ENCODE assay signal across 8 cellular contexts in the genomic region with DNA sequence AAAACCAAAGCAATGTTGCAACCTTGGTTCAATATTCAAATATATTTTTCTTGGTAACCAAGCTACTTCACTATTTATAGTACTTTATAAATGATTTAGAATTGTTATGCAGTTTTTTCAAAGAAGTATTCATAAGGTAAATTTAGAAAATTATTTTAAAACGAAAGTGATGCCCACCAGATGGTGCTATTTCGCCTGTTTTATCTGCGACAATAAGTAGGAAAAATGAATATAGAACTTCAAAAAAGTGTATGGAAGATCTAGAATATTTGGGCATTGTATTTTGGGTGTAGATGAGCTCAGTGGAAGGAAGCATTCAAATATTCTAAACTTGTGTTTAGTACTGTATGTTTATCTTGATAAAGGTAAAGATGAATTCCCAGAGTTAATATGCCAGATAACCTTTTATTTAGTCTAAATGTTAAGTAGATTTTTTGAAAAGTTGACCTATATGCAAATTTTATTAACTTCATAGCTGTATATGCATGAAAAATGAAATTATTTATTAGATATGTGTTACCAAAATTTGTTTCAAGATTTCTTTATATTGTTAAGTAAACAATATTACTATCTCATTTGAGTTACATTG.
A peak's percentile ranks its signal among the peaks of the same experiment; 100 is the strongest.
DNase-seq lines count a peak whose midpoint lies in the region; ATAC-seq, FAIRE-seq and TF ChIP-seq lines count a peak whose summit lies in the region.

No MANE protein-coding gene starts in this region.

- intact Hi-C loops in activated CD8-positive, alpha-beta T cell treated with anti-CD3 and anti-CD28 coated beads for 36 hours (cut with micrococcal nuclease) = loop anchor here (5.0 kb wide), 1 partner anchor 858 kb away; no protein-coding TSS in a partner anchor

- CTCF ChIA-PET in activated CD8-positive, alpha-beta T cell treated with anti-CD3 and anti-CD28 coated beads for 36 hours (lab: Charles Lee) = interaction anchor here (0.6 to 2.5 kb wide), 35 partner anchors 10 to 1121 kb away, joined by 3 to 14 read pairs (median 4); no protein-coding TSS in a partner anchor

- POLR2A ChIA-PET in activated CD8-positive, alpha-beta T cell treated with anti-CD3 and anti-CD28 coated beads for 36 hours (lab: Charles Lee) = interaction anchor here (0.6 to 0.9 kb wide), 2 partner anchors 31 to 74 kb away, joined by 3 read pairs; no protein-coding TSS in a partner anchor

- H3K4me3 Mint-ChIP-seq in activated CD8-positive, alpha-beta T cell treated with anti-CD3 and anti-CD28 coated beads for 36 hours = no peak overlapping the region

- no peak for TF ChIP-seq POLR2A in GM12892 (IDR thresholded peaks at IDR 0.05; ENCODE audit: low read depth, low read length)

- peak; percentile 64 for TF ChIP-seq CTCF in activated CD8-positive, alpha-beta T cell treated with anti-CD3 and anti-CD28 coated beads for 36 hours (IDR thresholded peaks at IDR 0.05)

- no peaks in the 10 kb centered on the region for H3K27me3 Mint-ChIP-seq in activated CD8-positive, alpha-beta T cell treated with anti-CD3 and anti-CD28 coated beads for 36 hours

- H3K27ac Mint-ChIP-seq in activated CD8-positive, alpha-beta T cell treated with anti-CD3 and anti-CD28 coated beads for 36 hours = no peak overlapping the region

- DNase-seq in SIG-M5 treated with dmso at 0.1 percent for 504 hours (lab: John Stamatoyannopoulos, UW; ENCODE audit: unreplicated experiment) (peak; percentile 20), SIG-M5 (lab: John Stamatoyannopoulos, UW) (no peak), KG1 (lab: John Stamatoyannopoulos, UW) (peak; percentile 8), iris pigment epithelial cell (ENCODE audit: low read depth) (peak; percentile 60), GM12892 (ENCODE audit: insufficient read length) (no peak)
- peak; percentile 50 for DNase-seq in activated CD8-positive, alpha-beta T cell treated with anti-CD3 and anti-CD28 coated beads for 36 hours

- peaks cover 8% of the 10 kb centered on the region for H3K36me3 Mint-ChIP-seq in activated CD8-positive, alpha-beta T cell treated with anti-CD3 and anti-CD28 coated beads for 36 hours (ENCODE audit: low read depth)

- no peak for FAIRE-seq in GM12892 (lab: Jason Lieb, UNC)

- H3K9me3 Mint-ChIP-seq in activated CD8-positive, alpha-beta T cell treated with anti-CD3 and anti-CD28 coated beads for 36 hours = no peaks in the 10 kb centered on the region

- no peak for ATAC-seq in activated CD8-positive, alpha-beta T cell treated with anti-CD3 and anti-CD28 coated beads for 36 hours
- ATAC-seq in GM19455 (IDR thresholded peaks at IDR 0.05; ENCODE audit: unreplicated experiment) = no peak
- no peak for ATAC-seq in GM18517 (IDR thresholded peaks at IDR 0.05; ENCODE audit: unreplicated experiment)

- H3K4me1 Mint-ChIP-seq in activated CD8-positive, alpha-beta T cell treated with anti-CD3 and anti-CD28 coated beads for 36 hours (ENCODE audit: low read depth) = peaks cover 2% of the 10 kb centered on the region

Comparison
In these comparisons a context has a peak if more than half of its experiments do, and no peak if none do; other contexts are left out.
1. DNase-seq: peak in SIG-M5 treated with dmso at 0.1 percent for 504 hours (single experiment), KG1 (single experiment), activated CD8-positive, alpha-beta T cell treated with anti-CD3 and anti-CD28 coated beads for 36 hours (single experiment) and iris pigment epithelial cell (single experiment); none in SIG-M5 (single experiment) and GM12892 (single experiment).